1 cellular context compared by ENCODE assay signal in genomic region chr2:197311521-197312033, GRCh38.
TF ChIP-seq lines count a peak whose summit lies in the region.

No MANE protein-coding gene starts in this region.

TF ChIP-seq in HepG2, 621 proteins besides CTCF, POLR2A, EP300 and RAD21 (continued from another document):
- TF ChIP-seq, protein P1, sequence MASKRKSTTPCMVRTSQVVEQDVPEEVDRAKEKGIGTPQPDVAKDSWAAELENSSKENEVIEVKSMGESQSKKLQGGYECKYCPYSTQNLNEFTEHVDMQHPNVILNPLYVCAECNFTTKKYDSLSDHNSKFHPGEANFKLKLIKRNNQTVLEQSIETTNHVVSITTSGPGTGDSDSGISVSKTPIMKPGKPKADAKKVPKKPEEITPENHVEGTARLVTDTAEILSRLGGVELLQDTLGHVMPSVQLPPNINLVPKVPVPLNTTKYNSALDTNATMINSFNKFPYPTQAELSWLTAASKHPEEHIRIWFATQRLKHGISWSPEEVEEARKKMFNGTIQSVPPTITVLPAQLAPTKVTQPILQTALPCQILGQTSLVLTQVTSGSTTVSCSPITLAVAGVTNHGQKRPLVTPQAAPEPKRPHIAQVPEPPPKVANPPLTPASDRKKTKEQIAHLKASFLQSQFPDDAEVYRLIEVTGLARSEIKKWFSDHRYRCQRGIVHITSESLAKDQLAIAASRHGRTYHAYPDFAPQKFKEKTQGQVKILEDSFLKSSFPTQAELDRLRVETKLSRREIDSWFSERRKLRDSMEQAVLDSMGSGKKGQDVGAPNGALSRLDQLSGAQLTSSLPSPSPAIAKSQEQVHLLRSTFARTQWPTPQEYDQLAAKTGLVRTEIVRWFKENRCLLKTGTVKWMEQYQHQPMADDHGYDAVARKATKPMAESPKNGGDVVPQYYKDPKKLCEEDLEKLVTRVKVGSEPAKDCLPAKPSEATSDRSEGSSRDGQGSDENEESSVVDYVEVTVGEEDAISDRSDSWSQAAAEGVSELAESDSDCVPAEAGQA (IDR thresholded peaks at IDR 0.05; ENCODE audit: low read depth): no peak
- TF ChIP-seq, protein P1 (CRISPR knock-in tag; IDR thresholded peaks at IDR 0.05; ENCODE audit: borderline replicate concordance): no peak
- no peak for TF ChIP-seq KLF11 (CRISPR knock-in tag; IDR thresholded peaks at IDR 0.05)
- TF ChIP-seq GFI1 (CRISPR knock-in tag; IDR thresholded peaks at IDR 0.05; ENCODE audit: borderline replicate concordance): no peak
- TF ChIP-seq SP2 (CRISPR knock-in tag; IDR thresholded peaks at IDR 0.05): no peak
- TF ChIP-seq SUZ12 (IDR thresholded peaks at IDR 0.05; ENCODE audit: low read depth, low read length): no peak
